ENCODE assay signal across 14 cellular contexts in the genomic region with DNA sequence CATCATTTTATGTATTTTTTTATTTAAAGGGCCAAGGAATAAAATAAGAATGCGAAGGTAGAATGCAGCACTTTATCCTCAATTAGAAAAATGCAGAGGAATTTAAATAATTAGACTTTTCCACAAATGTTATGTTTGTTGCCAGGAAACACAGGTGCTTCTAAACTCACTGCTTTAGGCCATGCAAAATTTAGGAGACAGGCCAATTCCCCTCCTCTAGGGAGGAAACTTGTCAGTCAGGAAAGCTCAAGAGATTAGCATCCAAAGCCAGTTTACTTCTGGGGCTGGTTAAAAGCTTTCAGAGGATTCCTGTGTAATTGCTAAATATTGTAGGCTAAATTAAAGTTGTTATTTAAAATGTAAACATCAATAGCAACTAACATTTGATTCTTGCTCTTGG.
DNase-seq lines count a peak whose midpoint lies in the region; ATAC-seq and TF ChIP-seq lines count a peak whose summit lies in the region.
"Had no signal": no experiment of that assay in that cellular context is flagged by ENCODE, and none has a peak within 500 bp of the region (broad histone marks: within the 10 kb centered on the region; RNA-seq: fewer than 3 reads in every experiment).

No MANE protein-coding gene starts in this region.

- ATAC-seq in GM23338: no peak
- ATAC-seq in IMR-90 (ENCODE audit: low read depth): no peak
- no peak for ATAC-seq in GM18873 (IDR thresholded peaks at IDR 0.05; ENCODE audit: low FRiP score, unreplicated experiment)
- no peak for ATAC-seq in Right ventricle myocardium superior (ENCODE audit: poor library complexity)
- ATAC-seq: A549 had no signal

- no peak overlapping the region for H3K27ac ChIP-seq in GM23338 (ENCODE audit: low read depth)
- H3K27ac ChIP-seq in IMR-90 (ENCODE audit: insufficient read depth, low read length): no peak overlapping the region
- H3K27ac ChIP-seq: A549, KMS-11 had no signal

- CTCF ChIA-PET in IMR-90 (lab: Yijun Ruan, JAX): no interaction called here

- no peak for TF ChIP-seq RAD21 in IMR-90 (IDR thresholded peaks at IDR 0.05; ENCODE audit: low read length)

- no peaks in the 10 kb centered on the region for H3K9me3 ChIP-seq in IMR-90 (ENCODE audit: control insufficient read depth, insufficient read depth, low read length)
- H3K9me3 ChIP-seq in BE2C: no peaks in the 10 kb centered on the region
- H3K9me3 ChIP-seq: A549, Caco-2 had no signal

- no peaks in the 10 kb centered on the region for H3K9me2 ChIP-seq in GM23338 (ENCODE audit: insufficient read depth)

- POLR2A ChIA-PET in IMR-90 (lab: Charles Lee; ENCODE audit: unreplicated experiment): no interaction called here

- H4K91ac ChIP-seq in IMR-90 (ENCODE audit: insufficient read depth, low read depth, low read length): no peak overlapping the region

- no peaks in the 10 kb centered on the region for H3K4me1 ChIP-seq in GM23338 (ENCODE audit: insufficient read depth)
- no peaks in the 10 kb centered on the region for H3K4me1 ChIP-seq in IMR-90 (ENCODE audit: control insufficient read depth, insufficient read depth, low read length)
- no peaks in the 10 kb centered on the region; the same call in 1 of the 2 replicates for H3K4me1 ChIP-seq in BE2C
- H3K4me1 ChIP-seq: A549, Caco-2 had no signal

- peaks cover 14% of the 10 kb centered on the region for H3K36me3 Mint-ChIP-seq in GM23338 (ENCODE audit: low read depth)
- H3K36me3 Mint-ChIP-seq: CD14-positive monocyte; CD8-positive, alpha-beta memory T cell had no signal

- peaks cover 3% of the 10 kb centered on the region; the same call in 2 of the 3 replicates for H3K9me3 Mint-ChIP-seq in GM23338

- in situ Hi-C loops in IMR-90 (cut with MboI; ENCODE audit: low sequenced_read_pairs): no loop called here

- no peak overlapping the region for H3K4ac ChIP-seq in IMR-90 (ENCODE audit: low read depth, low read length)

- H2BK120ac ChIP-seq in IMR-90 (ENCODE audit: low read depth, low read length): no peak overlapping the region

- no peaks in the 10 kb centered on the region for H3K27me3 Mint-ChIP-seq in GM23338 (ENCODE audit: insufficient read depth, low read depth, poor library complexity)
- H3K27me3 Mint-ChIP-seq: CD8-positive, alpha-beta memory T cell had no signal

- H4K5ac ChIP-seq in IMR-90 (ENCODE audit: low read depth, low read length): no peak overlapping the region

- no peak overlapping the region for H2BK15ac ChIP-seq in IMR-90 (ENCODE audit: low read depth, low read length)

- no peak overlapping the region for H3K4me2 ChIP-seq in GM23338
- H3K4me2 ChIP-seq in IMR-90 (ENCODE audit: low read depth, low read length): no peak overlapping the region
- H3K4me2 ChIP-seq: A549, KMS-11 had no signal

- intact Hi-C loops in IMR-90 (cut with micrococcal nuclease) (no loop called here), Right ventricle myocardium superior (cut with DNase I) (no loop called here)

- H2BK20ac ChIP-seq in IMR-90 (ENCODE audit: low read depth, low read length): no peak overlapping the region

- H3K4me3 ChIP-seq in GM23338 (no peak overlapping the region), IMR-90 (ENCODE audit: insufficient read depth, low read depth, low read length) (no peak overlapping the region), BE2C (ENCODE audit: low read depth, low read length) (no peak overlapping the region)
- H3K4me3 ChIP-seq: A549 had no signal

- no peak overlapping the region for H2BK5ac ChIP-seq in IMR-90 (ENCODE audit: low read depth, low read length, poor library complexity, severe bottlenecking)

- TF ChIP-seq POLR2A in IMR-90 (IDR thresholded peaks at IDR 0.05; ENCODE audit: low read depth, low read length): no peak

- no peaks in the 10 kb centered on the region for H4K20me1 ChIP-seq in GM23338 (replicated peaks; ENCODE audit: insufficient read depth)
- H4K20me1 ChIP-seq in IMR-90 (ENCODE audit: insufficient read depth, low read length): no peaks in the 10 kb centered on the region

- H2AFZ ChIP-seq in GM23338 (no peak overlapping the region), IMR-90 (replicated peaks; ENCODE audit: low read length, poor library complexity) (no peak overlapping the region)

- H3K9me1 ChIP-seq in IMR-90 (ENCODE audit: insufficient read depth, low read length): no peaks in the 10 kb centered on the region

- DNase-seq in GM23338 (ENCODE audit: low spot score): peak; percentile 37
- DNase-seq in IMR-90: no peak
- peak; percentile 26 for DNase-seq in iPS-NIHi7 (ENCODE audit: extremely low spot score)
- no peak for DNase-seq in BE2C
- no peak for DNase-seq in Right ventricle myocardium superior
- DNase-seq: Caco-2; CD8-positive, alpha-beta memory T cell; DMS79; HCEC 1CT; HFFc6 had no signal

- H3K23ac ChIP-seq in IMR-90 (ENCODE audit: low read depth, low read length): no peak overlapping the region

- dilution Hi-C loops in IMR-90 (cut with HindIII; ENCODE audit: low sequenced_read_pairs, unreplicated experiment): no loop called here

- peaks cover 4% of the 10 kb centered on the region; the same call in 1 of the 3 replicates for H3K4me1 Mint-ChIP-seq in GM23338
- H3K4me1 Mint-ChIP-seq: CD14-positive monocyte; CD8-positive, alpha-beta memory T cell had no signal

- H3K27ac Mint-ChIP-seq in GM23338: no peak overlapping the region
- H3K27ac Mint-ChIP-seq: CD14-positive monocyte; CD8-positive, alpha-beta memory T cell; HFFc6 had no signal

- WGBS in IMR-90 (ENCODE audit: extremely low coverage in 2 of 2, insufficient read length in 1 of 2), 2 experiments: no CpG with 5 or more reads among the region's 1 CpG

- H3K14ac ChIP-seq in IMR-90 (replicated peaks; ENCODE audit: low read depth, low read length): no peak overlapping the region

- TF ChIP-seq CTCF in GM23338 (conservative IDR thresholded peaks at IDR 0.05; ENCODE audit: low read depth in 2 of 2) (no peak), IMR-90 (conservative IDR thresholded peaks at IDR 0.05; ENCODE audit: low read depth, low read length) (no peak), BE2C (IDR thresholded peaks at IDR 0.05; ENCODE audit: low read depth, low read length) (no peak)

- H3K36me3 ChIP-seq in GM23338 (ENCODE audit: insufficient read depth) (no peaks in the 10 kb centered on the region), IMR-90 (ENCODE audit: control insufficient read depth, insufficient read depth, low read length) (no peaks in the 10 kb centered on the region), BE2C (no peaks in the 10 kb centered on the region)

- H2AK5ac ChIP-seq in IMR-90 (ENCODE audit: low read depth, low read length): no peak overlapping the region

- no peak overlapping the region for H3K9ac ChIP-seq in IMR-90 (ENCODE audit: low read depth, low read length)
- H3K9ac ChIP-seq: KMS-11 had no signal

- H3K4me3 Mint-ChIP-seq in GM23338: no peak overlapping the region
- H3K4me3 Mint-ChIP-seq: CD14-positive monocyte; CD8-positive, alpha-beta memory T cell; HFFc6 had no signal

- H3K27me3 ChIP-seq in GM23338 (ENCODE audit: insufficient read depth) (no peaks in the 10 kb centered on the region), IMR-90 (ENCODE audit: control insufficient read depth, insufficient read depth, low read length) (no peaks in the 10 kb centered on the region), BE2C (no peaks in the 10 kb centered on the region)

- H3K56ac ChIP-seq in IMR-90 (ENCODE audit: extremely low read depth, insufficient read depth, low read length): no peak overlapping the region

- no peak overlapping the region for H4K8ac ChIP-seq in IMR-90 (ENCODE audit: low read depth in 2 of 2, low read length in 2 of 2)

- BruUV-seq in IMR-90 (replicated peaks; lab: Mats Ljungman, UMichigan): no TSS peak

- no peaks in the 10 kb centered on the region for H3F3A ChIP-seq in GM23338 (replicated peaks; ENCODE audit: low read depth)

- no peaks in the 10 kb centered on the region for H3K79me2 ChIP-seq in GM23338 (replicated peaks; ENCODE audit: insufficient read depth)

- no peak overlapping the region for H2AK9ac ChIP-seq in IMR-90 (replicated peaks; ENCODE audit: low read depth, low read length, poor library complexity)

- no peaks in the 10 kb centered on the region for H3K79me1 ChIP-seq in IMR-90 (ENCODE audit: low read depth in 1 of 2, low read length in 2 of 2)

- no peak overlapping the region for H3K18ac ChIP-seq in IMR-90 (ENCODE audit: low read depth, low read length)

TF ChIP-seq in GM23338, 12 proteins besides CTCF, POLR2A, EP300 and RAD21 (continues in another document):
- TF ChIP-seq EZH2 (IDR thresholded peaks at IDR 0.05; ENCODE audit: low read depth, unreplicated experiment) (no peak), JUNB (IDR thresholded peaks at IDR 0.05; ENCODE audit: unreplicated experiment) (no peak)
- TF ChIP-seq, protein P1, sequence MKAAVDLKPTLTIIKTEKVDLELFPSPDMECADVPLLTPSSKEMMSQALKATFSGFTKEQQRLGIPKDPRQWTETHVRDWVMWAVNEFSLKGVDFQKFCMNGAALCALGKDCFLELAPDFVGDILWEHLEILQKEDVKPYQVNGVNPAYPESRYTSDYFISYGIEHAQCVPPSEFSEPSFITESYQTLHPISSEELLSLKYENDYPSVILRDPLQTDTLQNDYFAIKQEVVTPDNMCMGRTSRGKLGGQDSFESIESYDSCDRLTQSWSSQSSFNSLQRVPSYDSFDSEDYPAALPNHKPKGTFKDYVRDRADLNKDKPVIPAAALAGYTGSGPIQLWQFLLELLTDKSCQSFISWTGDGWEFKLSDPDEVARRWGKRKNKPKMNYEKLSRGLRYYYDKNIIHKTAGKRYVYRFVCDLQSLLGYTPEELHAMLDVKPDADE (IDR thresholded peaks at IDR 0.05): no peak

TF ChIP-seq in IMR-90, 13 proteins besides CTCF, POLR2A, EP300 and RAD21:
- TF ChIP-seq CHD1 (IDR thresholded peaks at IDR 0.05; ENCODE audit: low read depth, low read length): no peak
- TF ChIP-seq, protein P2, sequence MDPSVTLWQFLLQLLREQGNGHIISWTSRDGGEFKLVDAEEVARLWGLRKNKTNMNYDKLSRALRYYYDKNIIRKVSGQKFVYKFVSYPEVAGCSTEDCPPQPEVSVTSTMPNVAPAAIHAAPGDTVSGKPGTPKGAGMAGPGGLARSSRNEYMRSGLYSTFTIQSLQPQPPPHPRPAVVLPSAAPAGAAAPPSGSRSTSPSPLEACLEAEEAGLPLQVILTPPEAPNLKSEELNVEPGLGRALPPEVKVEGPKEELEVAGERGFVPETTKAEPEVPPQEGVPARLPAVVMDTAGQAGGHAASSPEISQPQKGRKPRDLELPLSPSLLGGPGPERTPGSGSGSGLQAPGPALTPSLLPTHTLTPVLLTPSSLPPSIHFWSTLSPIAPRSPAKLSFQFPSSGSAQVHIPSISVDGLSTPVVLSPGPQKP (IDR thresholded peaks at IDR 0.05; ENCODE audit: borderline replicate concordance, low read depth, low read length): no peak
- 0 out of 2 replicates have a peak, but pooled peaks have one; percentile 24 for TF ChIP-seq MAFK (IDR thresholded peaks at IDR 0.05; ENCODE audit: low read depth, low read length)
- TF ChIP-seq MXI1 (IDR thresholded peaks at IDR 0.05; ENCODE audit: borderline replicate concordance, low read depth, low read length): no peak
TF ChIP-seq in IMR-90: peak in this region for 1.

Comparison
In these comparisons a context has a peak if more than half of its experiments do, and no peak if none do; other contexts are left out.
1. DNase-seq: peak in GM23338 (single experiment) and iPS-NIHi7 (single experiment); none in IMR-90 (single experiment), BE2C (single experiment) and Right ventricle myocardium superior (single experiment).